Comparison of ENCODE assay signal across 8 cellular contexts in the genomic region with DNA sequence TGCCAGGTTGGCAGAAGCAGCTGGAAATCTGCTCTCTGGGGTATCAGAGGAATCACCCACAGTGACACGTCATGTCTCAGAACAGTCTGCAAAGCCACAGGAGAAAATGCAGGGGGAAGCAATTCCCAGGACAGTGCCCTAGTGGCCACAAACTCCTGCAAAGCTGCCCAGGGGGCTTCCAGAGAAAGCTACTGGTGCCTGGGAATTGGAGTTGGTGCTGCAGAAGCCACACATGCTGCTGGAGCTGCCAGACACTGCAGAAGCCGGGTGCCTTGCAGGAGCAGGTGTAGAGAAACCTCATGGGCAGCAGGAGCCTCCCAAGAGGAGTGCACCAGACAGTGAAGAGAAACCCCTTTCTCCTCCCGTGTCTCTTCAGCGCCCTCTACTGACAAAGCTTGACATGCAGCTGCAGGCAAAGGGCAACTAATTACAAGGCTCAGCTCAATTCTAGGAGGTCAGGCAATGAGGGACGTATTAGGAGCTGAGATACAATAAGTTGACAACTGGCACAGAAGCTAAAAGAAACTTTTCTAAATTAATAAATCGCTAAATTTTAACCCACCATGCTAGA. TPM values are rescaled to one million over a fixed set of nuclear protein-coding genes. Genes with fewer than 3 reads are reported as not detected.
DNase-seq lines count a peak whose midpoint lies in the region; ATAC-seq, FAIRE-seq and TF ChIP-seq lines count a peak whose summit lies in the region.

No MANE protein-coding gene starts in this region.

- H4K20me1 ChIP-seq in keratinocyte (ENCODE audit: control insufficient read depth, extremely low read depth, insufficient read depth, low read length): no peaks in the 10 kb centered on the region

- H3K9me1 ChIP-seq in keratinocyte (ENCODE audit: control insufficient read depth, extremely low read depth, insufficient read depth, low read length): no peaks in the 10 kb centered on the region

- peak in 2 of 3 experiments; percentile 31 to 41 for TF ChIP-seq CTCF in keratinocyte (optimal IDR thresholded peaks at IDR 0.05 in 1 of 3, IDR thresholded peaks at IDR 0.05 in 1 of 3, conservative IDR thresholded peaks at IDR 0.05 in 1 of 3; ENCODE audit: extremely low read depth in 1 of 3, insufficient read depth in 2 of 3, low read length in 3 of 3)

- no peaks in the 10 kb centered on the region for H3K79me2 ChIP-seq in keratinocyte (ENCODE audit: control insufficient read depth, insufficient read depth, low read length)

- H3K4me1 ChIP-seq in keratinocyte (ENCODE audit: control insufficient read depth, extremely low read depth, insufficient read depth, low read length): no peaks in the 10 kb centered on the region

- no peak for ATAC-seq in left colon
- ATAC-seq in GM21576 (IDR thresholded peaks at IDR 0.05; ENCODE audit: unreplicated experiment): no peak

- DNase-seq in NCI-H146 (lab: John Stamatoyannopoulos, UW) (peak; percentile 34), NCI-H146 treated with DMSO at 0.1 percent for 48 hours (lab: John Stamatoyannopoulos, UW; ENCODE audit: unreplicated experiment) (no peak), HEK293T (ENCODE audit: extremely low spot score) (peak; percentile 56), SW480 (ENCODE audit: low spot score) (peak; percentile 18), keratinocyte (ENCODE audit: low read depth, low spot score) (no peak), left colon (no peak), cerebellum (ENCODE audit: low spot score) (no peak)

- POLR2A ChIA-PET in HEK293T (lab: Yijun Ruan, JAX): interaction anchor here (1.0 kb wide), 1 partner anchor 30 kb away, joined by 3 read pairs; the partner anchor contains the start of gene NUB1

- no peak overlapping the region for H2AFZ ChIP-seq in keratinocyte (ENCODE audit: control insufficient read depth, low read length)

- dilution Hi-C loops in keratinocyte (cut with MboI; ENCODE audit: extremely low pct_ligation_motif_present, low sequenced_read_pairs): no loop called here

- no peaks in the 10 kb centered on the region for H3K36me3 ChIP-seq in keratinocyte (ENCODE audit: control insufficient read depth in 2 of 2, extremely low read depth in 1 of 2, insufficient read depth in 2 of 2, low read length in 2 of 2)

- H3K9ac ChIP-seq in keratinocyte (ENCODE audit: control insufficient read depth, extremely low read depth, insufficient read depth, low read length): no peak overlapping the region

- H3K27ac ChIP-seq in keratinocyte (ENCODE audit: control insufficient read depth, insufficient read depth, low read length): no peak overlapping the region

- peaks cover 2% of the 10 kb centered on the region for H3K9me3 ChIP-seq in keratinocyte (ENCODE audit: control insufficient read depth, low read depth, low read length)

- intact Hi-C loops in left colon (cut with DNase I, micrococcal nuclease): no loop called here

- no peak overlapping the region for H3K4me2 ChIP-seq in keratinocyte (ENCODE audit: control insufficient read depth, extremely low read depth, insufficient read depth, low read depth, low read length)

- no peak for FAIRE-seq in keratinocyte (lab: Jason Lieb, UNC)

- CTCF ChIA-PET in HEK293T (lab: Yijun Ruan, JAX): interaction anchor here (1.0 kb wide), 1 partner anchor 65 kb away, joined by 4 read pairs; no protein-coding TSS in a partner anchor

- no peak overlapping the region for H3K4me3 ChIP-seq in keratinocyte (ENCODE audit: control insufficient read depth in 2 of 3, extremely low read depth in 1 of 3, insufficient read depth in 2 of 3, low read depth in 1 of 3, low read length in 3 of 3)

- H3K27me3 ChIP-seq in keratinocyte (ENCODE audit: control insufficient read depth, extremely low read depth, insufficient read depth, low read length): peaks cover 10% of the 10 kb centered on the region

TF ChIP-seq in HEK293T, 16 proteins besides CTCF, POLR2A, EP300 and RAD21:
- TF ChIP-seq TARDBP (IDR thresholded peaks at IDR 0.05) (no peak), ZNF384 (IDR thresholded peaks at IDR 0.05) (no peak), ARNT (IDR thresholded peaks at IDR 0.05) (no peak), FOXM1 (IDR thresholded peaks at IDR 0.05; ENCODE audit: borderline replicate concordance) (no peak), HDGF (IDR thresholded peaks at IDR 0.05; ENCODE audit: borderline replicate concordance) (no peak), ELF4 (IDR thresholded peaks at IDR 0.05) (no peak), FOXA1 (IDR thresholded peaks at IDR 0.05) (no peak), PKNOX1 (IDR thresholded peaks at IDR 0.05) (no peak), CTBP1 (IDR thresholded peaks at IDR 0.05; ENCODE audit: borderline replicate concordance) (no peak)

RNA-seq across cellular contexts. Expression of gene NUB1, which starts 30.2 kb away (rescaled TPM):
- polyA plus RNA-seq in keratinocyte: 27.0 to 34.6 TPM (median 30.6 TPM) in 3 replicates
- polyA plus RNA-seq in keratinocyte (2011; ENCODE audit: low read depth): 141 TPM
- polyA plus RNA-seq in keratinocyte (2011; cell fraction: cytosol; rRNA removed): 28.0 and 42.1 TPM in 2 replicates
- 34.8 and 41.7 TPM in 2 replicates for polyA plus RNA-seq in keratinocyte (2011; cell fraction: nucleus; rRNA removed)
- polyA plus RNA-seq in keratinocyte (2012; ENCODE audit: low replicate concordance): 29.9 and 36.0 TPM in 2 replicates
- 13.9 to 23.4 TPM (median 20.4 TPM) in 3 replicates for polyA minus RNA-seq in keratinocyte
- 23.8 TPM for polyA minus RNA-seq in keratinocyte (2011; cell fraction: cytosol; rRNA and poly(A)+ RNA removed)
- 20.4 and 21.5 TPM in 2 replicates for polyA minus RNA-seq in keratinocyte (2011; cell fraction: nucleus; rRNA and poly(A)+ RNA removed)
- total RNA-seq in left colon: 10 to 100 TPM; 50.7 to 53.3 TPM
- total RNA-seq in cerebellum: 29.6 TPM

Comparison
In these comparisons a context has a peak if more than half of its experiments do, and no peak if none do; other contexts are left out.
1. DNase-seq: peak in NCI-H146 (single experiment), HEK293T (single experiment) and SW480 (single experiment); none in NCI-H146 treated with DMSO at 0.1 percent for 48 hours (single experiment), keratinocyte (single experiment), left colon (0 of 2) and cerebellum (single experiment).